ENCODE assay signal across 13 cellular contexts in the genomic region with DNA sequence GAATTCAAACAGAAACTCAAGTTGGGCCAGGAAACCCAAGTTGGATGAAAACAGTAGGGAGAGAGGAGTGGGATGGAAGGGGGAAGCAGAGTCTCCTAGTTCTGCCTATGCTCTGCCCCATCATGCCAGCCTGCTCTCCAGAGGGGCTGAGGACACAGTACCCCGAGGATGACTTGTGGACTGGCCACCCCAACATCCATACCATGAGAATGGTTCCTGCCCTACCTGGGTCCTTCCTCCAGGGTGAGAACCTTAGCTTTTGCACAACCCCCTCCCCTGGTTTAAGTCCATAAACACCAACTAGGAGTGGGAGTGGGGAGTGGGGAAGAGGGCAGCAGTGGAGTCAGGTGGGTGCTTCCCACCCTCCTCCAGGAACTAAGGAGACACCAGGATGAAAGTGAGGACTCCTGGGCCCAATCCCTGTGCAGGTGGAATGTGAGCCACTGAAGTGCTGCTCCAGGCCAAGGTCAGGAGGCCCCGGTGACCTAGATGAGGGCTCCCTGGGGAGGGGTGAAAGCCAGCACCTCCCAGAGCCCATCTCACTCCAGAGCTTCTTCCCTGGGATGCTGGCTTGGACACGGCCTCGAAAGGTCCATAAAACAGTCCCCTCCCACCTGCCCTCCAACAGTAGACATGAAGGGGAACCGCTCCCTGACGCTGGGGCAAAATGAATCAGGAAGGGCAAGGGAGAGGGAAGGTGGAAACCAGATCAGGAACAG. TPM values are rescaled to one million over a fixed set of nuclear protein-coding genes. Genes with fewer than 3 reads are reported as not detected.
DNase-seq lines count a peak whose midpoint lies in the region; ATAC-seq and TF ChIP-seq lines count a peak whose summit lies in the region.
"Had no signal": no experiment of that assay in that cellular context is flagged by ENCODE, and none has a peak within 500 bp of the region (broad histone marks: within the 10 kb centered on the region; RNA-seq: fewer than 3 reads in every experiment).

No MANE protein-coding gene starts in this region.

- H3K27me3 Mint-ChIP-seq in endothelial cell (ENCODE audit: unreplicated experiment) (peaks cover 15% of the 10 kb centered on the region), osteocyte (ENCODE audit: unreplicated experiment) (no peaks in the 10 kb centered on the region)
- H3K27me3 Mint-ChIP-seq in activated CD8-positive, alpha-beta T cell treated with anti-CD3 and anti-CD28 coated beads for 36 hours, result no peaks in the 10 kb centered on the region

- peaks cover 11% of the 10 kb centered on the region; the same call in 1 of the 2 replicates for H3K27me3 ChIP-seq in BLaER1
- peaks cover 7% of the 10 kb centered on the region; the same call in 1 of the 2 replicates for H3K27me3 ChIP-seq in KMS-11 (ENCODE audit: insufficient read depth, low read depth)

- CTCF ChIA-PET in activated CD8-positive, alpha-beta T cell treated with anti-CD3 and anti-CD28 coated beads for 36 hours (lab: Charles Lee), result interaction anchor here (1.0 to 7.9 kb wide), 15 partner anchors 10 to 169 kb away, joined by 3 to 79 read pairs (median 23); partner anchors contain the start of gene NFE2

- TF ChIP-seq CTCF in KMS-11 (conservative IDR thresholded peaks at IDR 0.05; ENCODE audit: low read depth, low read length), result no peak
- no peak for TF ChIP-seq CTCF in endothelial cell (IDR thresholded peaks at IDR 0.05; ENCODE audit: unreplicated experiment)
- no peak for TF ChIP-seq CTCF in osteocyte (IDR thresholded peaks at IDR 0.05)
- TF ChIP-seq CTCF in activated CD8-positive, alpha-beta T cell treated with anti-CD3 and anti-CD28 coated beads for 36 hours (IDR thresholded peaks at IDR 0.05), result no peak

- H3K4me3 Mint-ChIP-seq in endothelial cell (ENCODE audit: unreplicated experiment), result peak overlapping the region; percentile 70
- H3K4me3 Mint-ChIP-seq in osteocyte (ENCODE audit: unreplicated experiment), result peak overlapping the region; percentile 76
- no peak overlapping the region for H3K4me3 Mint-ChIP-seq in activated CD8-positive, alpha-beta T cell treated with anti-CD3 and anti-CD28 coated beads for 36 hours

- H4K20me1 ChIP-seq in BLaER1 (peaks cover 48% of the 10 kb centered on the region), KMS-11 (ENCODE audit: insufficient read depth) (no peaks in the 10 kb centered on the region)

- H3K4me2 ChIP-seq in BLaER1, result peak overlapping the region; percentile 93
- peak overlapping the region; percentile 50 for H3K4me2 ChIP-seq in KMS-11

- H3K9me3 ChIP-seq in BLaER1, result no peaks in the 10 kb centered on the region

- H3K27ac Mint-ChIP-seq in endothelial cell (ENCODE audit: unreplicated experiment) (no peak overlapping the region), osteocyte (ENCODE audit: unreplicated experiment) (no peak overlapping the region)
- H3K27ac Mint-ChIP-seq in activated CD8-positive, alpha-beta T cell treated with anti-CD3 and anti-CD28 coated beads for 36 hours, result no peak overlapping the region

- H3K9me3 Mint-ChIP-seq in endothelial cell (ENCODE audit: unreplicated experiment) (no peaks in the 10 kb centered on the region), osteocyte (ENCODE audit: unreplicated experiment) (no peaks in the 10 kb centered on the region)
- H3K9me3 Mint-ChIP-seq in activated CD8-positive, alpha-beta T cell treated with anti-CD3 and anti-CD28 coated beads for 36 hours, result no peaks in the 10 kb centered on the region
- H3K9me3 Mint-ChIP-seq: CD4-positive, CD25-positive, alpha-beta regulatory T cell; naive thymus-derived CD4-positive, alpha-beta T cell had no signal

- H3K36me3 Mint-ChIP-seq in endothelial cell (ENCODE audit: low read depth, unreplicated experiment), result peaks cover 28% of the 10 kb centered on the region
- no peaks in the 10 kb centered on the region for H3K36me3 Mint-ChIP-seq in osteocyte (ENCODE audit: unreplicated experiment)
- H3K36me3 Mint-ChIP-seq in activated CD8-positive, alpha-beta T cell treated with anti-CD3 and anti-CD28 coated beads for 36 hours (ENCODE audit: low read depth), result no peaks in the 10 kb centered on the region
- H3K36me3 Mint-ChIP-seq: CD4-positive, CD25-positive, alpha-beta regulatory T cell; naive thymus-derived CD4-positive, alpha-beta T cell had no signal

- H3K4me1 ChIP-seq in BLaER1 (peaks cover 60% of the 10 kb centered on the region), KMS-11 (ENCODE audit: low read depth, poor library complexity, severe bottlenecking) (peaks cover 18% of the 10 kb centered on the region)

- H3K27ac ChIP-seq in BLaER1 (no peak overlapping the region), KMS-11 (no peak overlapping the region)
- H3K27ac ChIP-seq: epithelial cell of prostate had no signal

- no peak overlapping the region for H2AFZ ChIP-seq in KMS-11 (ENCODE audit: low read depth)

- DNase-seq in endothelial cell (ENCODE audit: low spot score) (no peak), osteocyte (ENCODE audit: extremely low spot score, unreplicated experiment) (no peak), NCI-H128 (lab: John Stamatoyannopoulos, UW; ENCODE audit: unreplicated experiment) (no peak), SW480 (ENCODE audit: low spot score) (no peak)
- no peak for DNase-seq in activated CD8-positive, alpha-beta T cell treated with anti-CD3 and anti-CD28 coated beads for 36 hours
- DNase-seq: CD4-positive, CD25-positive, alpha-beta regulatory T cell; GDM1; naive thymus-derived CD4-positive, alpha-beta T cell; NCI-H446 treated with DMSO at 0.1 percent for 48 hours had no signal

- no peak for ATAC-seq in activated CD8-positive, alpha-beta T cell treated with anti-CD3 and anti-CD28 coated beads for 36 hours
- ATAC-seq in GM21447 (IDR thresholded peaks at IDR 0.05; ENCODE audit: unreplicated experiment), result no peak
- ATAC-seq: naive thymus-derived CD4-positive, alpha-beta T cell had no signal

- intact Hi-C loops in activated CD8-positive, alpha-beta T cell treated with anti-CD3 and anti-CD28 coated beads for 36 hours (cut with micrococcal nuclease), result no loop called here

- H3K4me1 Mint-ChIP-seq in endothelial cell (ENCODE audit: unreplicated experiment) (peaks cover 30% of the 10 kb centered on the region), osteocyte (ENCODE audit: unreplicated experiment) (peaks cover 59% of the 10 kb centered on the region)
- H3K4me1 Mint-ChIP-seq in activated CD8-positive, alpha-beta T cell treated with anti-CD3 and anti-CD28 coated beads for 36 hours (ENCODE audit: low read depth), result peaks cover 19% of the 10 kb centered on the region

- H3K4me3 ChIP-seq in BLaER1, result no peak overlapping the region
- no peak overlapping the region for H3K4me3 ChIP-seq in KMS-11 (IDR thresholded peaks at IDR 0.05; ENCODE audit: insufficient read depth, low read depth, low read length)

- H3K9ac ChIP-seq in BLaER1 (no peak overlapping the region), KMS-11 (no peak overlapping the region)

- peaks cover 57% of the 10 kb centered on the region for H3K36me3 ChIP-seq in BLaER1
- no peaks in the 10 kb centered on the region for H3K36me3 ChIP-seq in KMS-11 (ENCODE audit: insufficient read depth)

- H3K79me2 ChIP-seq in KMS-11 (ENCODE audit: insufficient read depth, low read depth), result no peaks in the 10 kb centered on the region

- POLR2A ChIA-PET in activated CD8-positive, alpha-beta T cell treated with anti-CD3 and anti-CD28 coated beads for 36 hours (lab: Charles Lee), result interaction anchor here (0.7 to 1.8 kb wide), 2 partner anchors 19 to 21 kb away, joined by 3 to 5 read pairs; no protein-coding TSS in a partner anchor

RNA-seq across cellular contexts. Expression of gene ZNF385A, which starts 6.6 kb away (rescaled TPM):
- total RNA-seq in endothelial cell (ENCODE audit: unreplicated experiment) (15.6 TPM), osteocyte (12.3 and 12.7 TPM in 2 replicates)
- total RNA-seq in activated CD8-positive, alpha-beta T cell treated with anti-CD3 and anti-CD28 coated beads for 36 hours, result 1 to 10 TPM; 1.1 to 2.5 TPM

RNA-seq across cellular contexts. Expression of gene GPR84, which starts 13.7 kb away (rescaled TPM):
- total RNA-seq in endothelial cell (ENCODE audit: unreplicated experiment), result 0.41 TPM
- not detected in 2 replicates for total RNA-seq in osteocyte
- not detected for total RNA-seq in activated CD8-positive, alpha-beta T cell treated with anti-CD3 and anti-CD28 coated beads for 36 hours
- total RNA-seq: CD4-positive, CD25-positive, alpha-beta regulatory T cell had no signal

RNA-seq across cellular contexts. Expression of gene ITGA5, which starts 41.1 kb away (rescaled TPM):
- total RNA-seq in endothelial cell (ENCODE audit: unreplicated experiment) (688 TPM), osteocyte (98.4 and 100 TPM in 2 replicates)
- total RNA-seq in activated CD8-positive, alpha-beta T cell treated with anti-CD3 and anti-CD28 coated beads for 36 hours, result 10 to 100 TPM; 35.2 to 36.6 TPM

RNA-seq across cellular contexts. Expression of gene COPZ1, which starts 53.0 kb away (rescaled TPM):
- total RNA-seq in endothelial cell (ENCODE audit: unreplicated experiment), result 130 TPM
- total RNA-seq in osteocyte, result 126 and 136 TPM in 2 replicates
- total RNA-seq in activated CD8-positive, alpha-beta T cell treated with anti-CD3 and anti-CD28 coated beads for 36 hours, result 10 to 100 TPM; 75.8 to 78.4 TPM
